23 cellular contexts compared by ENCODE assay signal in genomic region chr6:152458648-152459047, GRCh38.
DNase-seq lines count a peak whose midpoint lies in the region; ATAC-seq, FAIRE-seq and TF ChIP-seq lines count a peak whose summit lies in the region.
"Had no signal": no experiment of that assay in that cellular context is flagged by ENCODE, and none has a peak within 500 bp of the region (broad histone marks: within the 10 kb centered on the region; RNA-seq: fewer than 3 reads in every experiment).

No MANE protein-coding gene starts in this region.

- TF ChIP-seq POLR2A in HepG2 (IDR thresholded peaks at IDR 0.05; ENCODE audit: insufficient read depth in 1 of 2, low read depth in 2 of 2, low read length in 2 of 2) (no peak), right lobe of liver (IDR thresholded peaks at IDR 0.05) (no peak), tibial nerve (IDR thresholded peaks at IDR 0.05) (no peak)

- H3K4me1 Mint-ChIP-seq in endothelial cell (ENCODE audit: unreplicated experiment): no peaks in the 10 kb centered on the region

- ATAC-seq in HepG2: no peak
- ATAC-seq in right lobe of liver: no peak
- ATAC-seq: naive thymus-derived CD4-positive, alpha-beta T cell; SK-N-SH treated with all-trans-retinoic acid at 6 μM for 48 hours had no signal

- POLR2A ChIA-PET in HepG2 (lab: Yijun Ruan, JAX): no interaction called here

- H3K27ac Mint-ChIP-seq in endothelial cell (ENCODE audit: unreplicated experiment): no peak overlapping the region
- H3K27ac Mint-ChIP-seq: CD4-positive, CD25-positive, alpha-beta regulatory T cell; naive thymus-derived CD4-positive, alpha-beta T cell had no signal

- H3K4me1 ChIP-seq in HepG2 (ENCODE audit: insufficient read depth, low read length): peaks cover 10% of the 10 kb centered on the region
- no peaks in the 10 kb centered on the region for H3K4me1 ChIP-seq in right lobe of liver
- no peaks in the 10 kb centered on the region for H3K4me1 ChIP-seq in tibial nerve
- H3K4me1 ChIP-seq: Peyer's patch had no signal

- no peaks in the 10 kb centered on the region for H3K9me3 Mint-ChIP-seq in endothelial cell (ENCODE audit: unreplicated experiment)
- H3K9me3 Mint-ChIP-seq: naive thymus-derived CD4-positive, alpha-beta T cell had no signal

- H3K9me3 ChIP-seq in HepG2 (ENCODE audit: low read length): no peaks in the 10 kb centered on the region
- no peaks in the 10 kb centered on the region for H3K9me3 ChIP-seq in right lobe of liver
- H3K9me3 ChIP-seq in tibial nerve: no peaks in the 10 kb centered on the region
- H3K9me3 ChIP-seq: Peyer's patch had no signal

- H3K79me2 ChIP-seq in HepG2 (ENCODE audit: insufficient read depth, low read length): no peaks in the 10 kb centered on the region

- no peak overlapping the region for H3K9ac ChIP-seq in HepG2 (ENCODE audit: insufficient read depth, low read depth, low read length)

- in situ Hi-C loops in HepG2 (cut with HindIII; ENCODE audit: extremely low pct_ligation_motif_present, low pct_unique_long_range_greater_than_20kb): no loop called here

- H3K4me3 Mint-ChIP-seq in endothelial cell (ENCODE audit: unreplicated experiment): no peak overlapping the region
- H3K4me3 Mint-ChIP-seq: CD4-positive, CD25-positive, alpha-beta regulatory T cell; naive thymus-derived CD4-positive, alpha-beta T cell had no signal

- H2AFZ ChIP-seq in HepG2 (ENCODE audit: low read length): no peak overlapping the region

- H3K27me3 ChIP-seq in HepG2 (ENCODE audit: control insufficient read depth in 1 of 2, insufficient read depth in 2 of 2, low read length in 2 of 2) (no peaks in the 10 kb centered on the region), right lobe of liver (no peaks in the 10 kb centered on the region), tibial nerve (no peaks in the 10 kb centered on the region)
- H3K27me3 ChIP-seq: Peyer's patch had no signal

- H3K4me2 ChIP-seq in HepG2 (ENCODE audit: low read depth, low read length): no peak overlapping the region

- no peak for TF ChIP-seq CTCF in HepG2 (CRISPR knock-in tag; IDR thresholded peaks at IDR 0.05)
- no peak for TF ChIP-seq CTCF in right lobe of liver (IDR thresholded peaks at IDR 0.05)
- no peak for TF ChIP-seq CTCF in tibial nerve (IDR thresholded peaks at IDR 0.05)
- TF ChIP-seq CTCF in endothelial cell (IDR thresholded peaks at IDR 0.05; ENCODE audit: unreplicated experiment): no peak

- TF ChIP-seq RAD21 in HepG2 (CRISPR knock-in tag; IDR thresholded peaks at IDR 0.05): no peak

- H3K36me3 ChIP-seq in HepG2 (replicated peaks in 1 of 2; ENCODE audit: control insufficient read depth in 1 of 2, insufficient read depth in 2 of 2, low read length in 2 of 2) (no peaks in the 10 kb centered on the region), right lobe of liver (no peaks in the 10 kb centered on the region), tibial nerve (no peaks in the 10 kb centered on the region)
- H3K36me3 ChIP-seq: Peyer's patch had no signal

- H3K27ac ChIP-seq in HepG2 (ENCODE audit: extremely low read length, insufficient read depth, low read length): no peak overlapping the region
- H3K27ac ChIP-seq in right lobe of liver: no peak overlapping the region
- no peak overlapping the region for H3K27ac ChIP-seq in tibial nerve
- H3K27ac ChIP-seq: Peyer's patch had no signal

- H3K27me3 Mint-ChIP-seq in endothelial cell (ENCODE audit: unreplicated experiment): peaks cover 1% of the 10 kb centered on the region

- TF ChIP-seq EP300 in HepG2 (IDR thresholded peaks at IDR 0.05; ENCODE audit: low read depth in 2 of 2, low read length in 2 of 2) (no peak), HepG2 (CRISPR knock-in tag; IDR thresholded peaks at IDR 0.05; ENCODE audit: borderline replicate concordance) (no peak), tibial nerve (IDR thresholded peaks at IDR 0.05) (no peak)

- no peaks in the 10 kb centered on the region; the same call in 1 of the 2 replicates for H4K20me1 ChIP-seq in HepG2 (ENCODE audit: insufficient read depth, low read length)

- no peak overlapping the region for H3K4me3 ChIP-seq in HepG2 (replicated peaks in 1 of 3; ENCODE audit: insufficient read depth in 1 of 3, low read depth in 2 of 3, low read length in 3 of 3)
- no peak overlapping the region for H3K4me3 ChIP-seq in right lobe of liver
- no peak overlapping the region for H3K4me3 ChIP-seq in tibial nerve
- H3K4me3 ChIP-seq: Peyer's patch had no signal

- no TSS peak for BruUV-seq in HepG2 (replicated peaks; lab: Mats Ljungman, UMichigan)

- FAIRE-seq in HepG2 (lab: Jason Lieb, UNC): no peak
- FAIRE-seq: A204.1, endometrium had no signal

- intact Hi-C loops in HepG2 (cut with micrococcal nuclease; ENCODE audit: unreplicated experiment): no loop called here
- intact Hi-C loops in right lobe of liver (cut with DNase I): no loop called here

- H3K36me3 Mint-ChIP-seq in endothelial cell (ENCODE audit: low read depth, unreplicated experiment): no peaks in the 10 kb centered on the region
- H3K36me3 Mint-ChIP-seq: CD4-positive, CD25-positive, alpha-beta regulatory T cell; naive thymus-derived CD4-positive, alpha-beta T cell had no signal

- DNase-seq in HepG2 (ENCODE audit: low spot score) (no peak), right lobe of liver (no peak), astrocyte of the hippocampus (ENCODE audit: low read depth, low spot score) (peak; percentile 14), iris pigment epithelial cell (ENCODE audit: low read depth) (peak; percentile 49), tibial nerve (ENCODE audit: low spot score in 2 of 2) (no peak), NCI-H345 (lab: John Stamatoyannopoulos, UW) (no peak), endothelial cell (ENCODE audit: low spot score) (no peak)
- no peak for DNase-seq in activated CD4-positive, alpha-beta T cell treated with anti-CD3 and anti-CD28 coated beads for 1 hour
- DNase-seq: activated CD4-positive, alpha-beta T cell treated with anti-CD3 and anti-CD28 coated beads for 4 hours; activated gamma-delta T cell; amniotic stem cell; CD4-positive, CD25-positive, alpha-beta regulatory T cell; glutamatergic neuron; mammary epithelial cell; MM.1S; naive thymus-derived CD4-positive, alpha-beta T cell; NCI-H1930; Peyer's patch; stimulated activated CD4-positive, alpha-beta T cell treated with anti-CD3 and anti-CD28 coated beads, Interleukin-15, amount 100 ng/mL, for 24 hours; stimulated activated naive CD4-positive, alpha-beta T cell had no signal

- 2% methylated on average over 5 of the region's 5 CpGs for WGBS in HepG2 (ENCODE audit: low lambda C conversion rate)
- WGBS in right lobe of liver (ENCODE audit: insufficient coverage, low coverage, low lambda C conversion rate, missing lambda C conversion rate): 35% methylated on average over 5 of the region's 5 CpGs
- WGBS in tibial nerve, 2 donors: 23 to 26% methylated on average over 5 of the region's 5 CpGs

- CTCF ChIA-PET in HepG2 (lab: Yijun Ruan, JAX; ENCODE audit: low intra/inter-chr PET ratio, low total read pairs): no interaction called here

TF ChIP-seq in HepG2, 621 proteins besides CTCF, POLR2A, EP300 and RAD21:
- TF ChIP-seq, protein P1, sequence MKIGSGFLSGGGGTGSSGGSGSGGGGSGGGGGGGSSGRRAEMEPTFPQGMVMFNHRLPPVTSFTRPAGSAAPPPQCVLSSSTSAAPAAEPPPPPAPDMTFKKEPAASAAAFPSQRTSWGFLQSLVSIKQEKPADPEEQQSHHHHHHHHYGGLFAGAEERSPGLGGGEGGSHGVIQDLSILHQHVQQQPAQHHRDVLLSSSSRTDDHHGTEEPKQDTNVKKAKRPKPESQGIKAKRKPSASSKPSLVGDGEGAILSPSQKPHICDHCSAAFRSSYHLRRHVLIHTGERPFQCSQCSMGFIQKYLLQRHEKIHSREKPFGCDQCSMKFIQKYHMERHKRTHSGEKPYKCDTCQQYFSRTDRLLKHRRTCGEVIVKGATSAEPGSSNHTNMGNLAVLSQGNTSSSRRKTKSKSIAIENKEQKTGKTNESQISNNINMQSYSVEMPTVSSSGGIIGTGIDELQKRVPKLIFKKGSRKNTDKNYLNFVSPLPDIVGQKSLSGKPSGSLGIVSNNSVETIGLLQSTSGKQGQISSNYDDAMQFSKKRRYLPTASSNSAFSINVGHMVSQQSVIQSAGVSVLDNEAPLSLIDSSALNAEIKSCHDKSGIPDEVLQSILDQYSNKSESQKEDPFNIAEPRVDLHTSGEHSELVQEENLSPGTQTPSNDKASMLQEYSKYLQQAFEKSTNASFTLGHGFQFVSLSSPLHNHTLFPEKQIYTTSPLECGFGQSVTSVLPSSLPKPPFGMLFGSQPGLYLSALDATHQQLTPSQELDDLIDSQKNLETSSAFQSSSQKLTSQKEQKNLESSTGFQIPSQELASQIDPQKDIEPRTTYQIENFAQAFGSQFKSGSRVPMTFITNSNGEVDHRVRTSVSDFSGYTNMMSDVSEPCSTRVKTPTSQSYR (CRISPR knock-in tag; IDR thresholded peaks at IDR 0.05; ENCODE audit: borderline replicate concordance): no peak
- no peak for TF ChIP-seq HDAC6 (IDR thresholded peaks at IDR 0.05; ENCODE audit: low read depth, low read length)
- peak; percentile 19; the same call in 1 of the 2 replicates for TF ChIP-seq CREB1 (IDR thresholded peaks at IDR 0.05)
- no peak for TF ChIP-seq CREB1 (CRISPR knock-in tag; IDR thresholded peaks at IDR 0.05)

Comparison
In these comparisons a context has a peak if more than half of its experiments do, and no peak if none do; other contexts are left out.
1. DNase-seq: peak in astrocyte of the hippocampus (single experiment) and iris pigment epithelial cell (single experiment); none in HepG2 (single experiment), right lobe of liver (0 of 3), tibial nerve (0 of 2), NCI-H345 (single experiment), endothelial cell (single experiment) and activated CD4-positive, alpha-beta T cell treated with anti-CD3 and anti-CD28 coated beads for 1 hour (single experiment).